ENCODE assay signal across 1 cellular context in genomic region chr14:62002636-62003035, GRCh38.
TF ChIP-seq lines count a peak whose summit lies in the region.

No MANE protein-coding gene starts in this region.

TF ChIP-seq in H1, 55 proteins besides CTCF, POLR2A, EP300 and RAD21 (continued from another document):
- no peak for TF ChIP-seq ATF2 (IDR thresholded peaks at IDR 0.05; ENCODE audit: low read length)
- no peak for TF ChIP-seq E2F6 (IDR thresholded peaks at IDR 0.05)
